Comparison of ENCODE assay signal across 15 cellular contexts in genomic region chr17:49226771-49227435, GRCh38. TPM values are rescaled to one million over a fixed set of nuclear protein-coding genes. Genes with fewer than 3 reads are reported as not detected.
DNase-seq lines count a peak whose midpoint lies in the region; ATAC-seq and TF ChIP-seq lines count a peak whose summit lies in the region.
"Had no signal": no experiment of that assay in that cellular context is flagged by ENCODE, and none has a peak within 500 bp of the region (broad histone marks: within the 10 kb centered on the region; RNA-seq: fewer than 3 reads in every experiment).

No MANE protein-coding gene starts in this region.

- H3K9me3 Mint-ChIP-seq in activated CD4-positive, alpha-beta T cell treated with anti-CD3 and anti-CD28 coated beads, Interleukin-2, amount 10 ng/mL, durations not matched to agents 7 days and 5 days: no peaks in the 10 kb centered on the region
- no peaks in the 10 kb centered on the region for H3K9me3 Mint-ChIP-seq in activated naive CD8-positive, alpha-beta T cell treated with anti-CD3 and anti-CD28 coated beads, Interleukin-2, amount 50 U/mL, for 24 hours
- no peaks in the 10 kb centered on the region for H3K9me3 Mint-ChIP-seq in Calu3 (ENCODE audit: low read depth, unreplicated experiment)
- H3K9me3 Mint-ChIP-seq: CD8-positive, alpha-beta memory T cell; H9 had no signal

- CTCF ChIA-PET in activated CD4-positive, alpha-beta T cell treated with anti-CD3 and anti-CD28 coated beads, Interleukin-2, amount 10 ng/mL, durations not matched to agents 7 days and 5 days (lab: Charles Lee): interaction anchor here (1.0 to 2.5 kb wide), 12 partner anchors 9 to 189 kb away, joined by 3 to 13 read pairs (median 4); partner anchors contain the start of genes ABI3 and GNGT2
- CTCF ChIA-PET in Calu3 (lab: Charles Lee): interaction anchor here (0.6 to 2.8 kb wide), 9 partner anchors 13 to 203 kb away, joined by 3 to 10 read pairs (median 4); partner anchors contain the start of gene PHB1

- peak overlapping the region; percentile 9 for H3K27ac Mint-ChIP-seq in activated CD4-positive, alpha-beta T cell treated with anti-CD3 and anti-CD28 coated beads, Interleukin-2, amount 10 ng/mL, durations not matched to agents 7 days and 5 days
- H3K27ac Mint-ChIP-seq in activated naive CD8-positive, alpha-beta T cell treated with anti-CD3 and anti-CD28 coated beads, Interleukin-2, amount 50 U/mL, for 24 hours: no peak overlapping the region
- H3K27ac Mint-ChIP-seq in Calu3 (ENCODE audit: unreplicated experiment): no peak overlapping the region

- H3K4me3 Mint-ChIP-seq in activated CD4-positive, alpha-beta T cell treated with anti-CD3 and anti-CD28 coated beads, Interleukin-2, amount 10 ng/mL, durations not matched to agents 7 days and 5 days: no peak overlapping the region
- no peak overlapping the region for H3K4me3 Mint-ChIP-seq in activated naive CD8-positive, alpha-beta T cell treated with anti-CD3 and anti-CD28 coated beads, Interleukin-2, amount 50 U/mL, for 24 hours
- no peak overlapping the region for H3K4me3 Mint-ChIP-seq in Calu3 (ENCODE audit: low read depth, unreplicated experiment)

- H3K9ac ChIP-seq in SK-N-MC (ENCODE audit: insufficient read length): peak overlapping the region; percentile 62

- no TSS peak for BruUV-seq in Calu3 (replicated peaks; lab: Mats Ljungman, UMichigan)

- no peaks in the 10 kb centered on the region for H3K9me3 ChIP-seq in SK-N-MC (ENCODE audit: low read depth, low read length)
- no peaks in the 10 kb centered on the region for H3K9me3 ChIP-seq in neutrophil

- H3K4me3 ChIP-seq in SK-N-MC (peak overlapping the region; percentile 68), neutrophil (ENCODE audit: low read depth in 1 of 2, low read length in 1 of 2) (peak overlapping the region; percentile 27 to 94)

- no peak for DNase-seq in activated CD4-positive, alpha-beta T cell treated with anti-CD3 and anti-CD28 coated beads, Interleukin-2, amount 10 ng/mL, durations not matched to agents 7 days and 5 days
- no peak for DNase-seq in activated CD4-positive, alpha-beta T cell treated with anti-CD3 and anti-CD28 coated beads, Interleukin-2, amount 50 U/mL, for 48 hours
- no peak for DNase-seq in SK-N-MC (ENCODE audit: low read depth, low spot score)
- no peak for DNase-seq in activated naive CD8-positive, alpha-beta T cell treated with anti-CD3 and anti-CD28 coated beads, Interleukin-2, amount 50 U/mL, for 24 hours
- DNase-seq in Calu3: no peak
- DNase-seq: NCI-H446 treated with DMSO at 0.1 percent for 48 hours had no signal

- POLR2A ChIA-PET in activated CD4-positive, alpha-beta T cell treated with anti-CD3 and anti-CD28 coated beads, Interleukin-2, amount 10 ng/mL, durations not matched to agents 7 days and 5 days (lab: Charles Lee): interaction anchor here (0.8 kb wide), 1 partner anchor 35 kb away, joined by 3 read pairs; no protein-coding TSS in a partner anchor

- H3K27ac ChIP-seq in SK-N-MC (peak overlapping the region; percentile 94), neutrophil (peak overlapping the region; percentile 66)
- H3K27ac ChIP-seq: HL-60 had no signal

- no peak for TF ChIP-seq CTCF in neutrophil (IDR thresholded peaks at IDR 0.05)
- TF ChIP-seq CTCF in Calu3 (IDR thresholded peaks at IDR 0.05; ENCODE audit: unreplicated experiment): no peak

- ATAC-seq in GM18909 (IDR thresholded peaks at IDR 0.05; ENCODE audit: poor library complexity, unreplicated experiment) (peak; percentile 4), GM18519 (IDR thresholded peaks at IDR 0.05; ENCODE audit: low FRiP score, unreplicated experiment) (no peak)
- ATAC-seq in activated naive CD8-positive, alpha-beta T cell treated with anti-CD3 and anti-CD28 coated beads, Interleukin-2, amount 50 U/mL, for 24 hours: no peak

- peaks cover 53% of the 10 kb centered on the region for H3K27me3 ChIP-seq in neutrophil

- intact Hi-C loops in Calu3 (cut with micrococcal nuclease; ENCODE audit: unreplicated experiment): loop anchor here (5.0 to 10.0 kb wide), 2 partner anchors 35 to 192 kb away; no protein-coding TSS in a partner anchor

- H3K36me3 ChIP-seq in SK-N-MC (ENCODE audit: insufficient read depth, low read length) (peaks cover 40% of the 10 kb centered on the region), neutrophil (peaks cover 59% of the 10 kb centered on the region)

- H3K36me3 Mint-ChIP-seq in activated CD4-positive, alpha-beta T cell treated with anti-CD3 and anti-CD28 coated beads, Interleukin-2, amount 10 ng/mL, durations not matched to agents 7 days and 5 days (ENCODE audit: low read depth): peaks cover 21% of the 10 kb centered on the region
- peaks cover 5% of the 10 kb centered on the region for H3K36me3 Mint-ChIP-seq in activated naive CD8-positive, alpha-beta T cell treated with anti-CD3 and anti-CD28 coated beads, Interleukin-2, amount 50 U/mL, for 24 hours (ENCODE audit: low read depth)
- H3K36me3 Mint-ChIP-seq in Calu3 (ENCODE audit: insufficient read depth, unreplicated experiment): peaks cover 27% of the 10 kb centered on the region

- H3K4me1 ChIP-seq in neutrophil (ENCODE audit: control insufficient read depth in 1 of 2, insufficient read depth in 1 of 2, low read depth in 1 of 2, low read length in 1 of 2): peaks cover 68 to 77% of the 10 kb centered on the region in 2 experiments

- peaks cover 27% of the 10 kb centered on the region for H3K27me3 Mint-ChIP-seq in activated CD4-positive, alpha-beta T cell treated with anti-CD3 and anti-CD28 coated beads, Interleukin-2, amount 10 ng/mL, durations not matched to agents 7 days and 5 days
- peaks cover 36% of the 10 kb centered on the region for H3K27me3 Mint-ChIP-seq in activated naive CD8-positive, alpha-beta T cell treated with anti-CD3 and anti-CD28 coated beads, Interleukin-2, amount 50 U/mL, for 24 hours
- peaks cover 100% of the 10 kb centered on the region for H3K27me3 Mint-ChIP-seq in Calu3 (ENCODE audit: unreplicated experiment)

- H3K4me1 Mint-ChIP-seq in activated CD4-positive, alpha-beta T cell treated with anti-CD3 and anti-CD28 coated beads, Interleukin-2, amount 10 ng/mL, durations not matched to agents 7 days and 5 days: peaks cover 40% of the 10 kb centered on the region
- peaks cover 37% of the 10 kb centered on the region for H3K4me1 Mint-ChIP-seq in activated naive CD8-positive, alpha-beta T cell treated with anti-CD3 and anti-CD28 coated beads, Interleukin-2, amount 50 U/mL, for 24 hours
- peaks cover 12% of the 10 kb centered on the region for H3K4me1 Mint-ChIP-seq in Calu3 (ENCODE audit: low read depth, unreplicated experiment)

RNA-seq across cellular contexts. Expression of gene PHOSPHO1, which starts 3.7 kb away (rescaled TPM):
- total RNA-seq in activated CD4-positive, alpha-beta T cell treated with anti-CD3 and anti-CD28 coated beads, Interleukin-2, amount 10 ng/mL, durations not matched to agents 7 days and 5 days: not detected
- total RNA-seq in Calu3 (2022): not detected in 2 replicates
- total RNA-seq: CD8-positive, alpha-beta memory T cell; HT1080 had no signal

RNA-seq across cellular contexts. Expression of gene ABI3, which starts 16.4 kb away (rescaled TPM):
- total RNA-seq in activated CD4-positive, alpha-beta T cell treated with anti-CD3 and anti-CD28 coated beads, Interleukin-2, amount 10 ng/mL, durations not matched to agents 7 days and 5 days: 10 to 100 TPM; 58.4 to 59.4 TPM
- not detected in 2 replicates for total RNA-seq in Calu3 (2022)
- total RNA-seq: LHCN-M2 had no signal

RNA-seq across cellular contexts. Expression of gene GNGT2, which starts 16.5 kb away (rescaled TPM):
- 10 to 100 TPM; 15.0 to 15.9 TPM for total RNA-seq in activated CD4-positive, alpha-beta T cell treated with anti-CD3 and anti-CD28 coated beads, Interleukin-2, amount 10 ng/mL, durations not matched to agents 7 days and 5 days
- not detected in 2 replicates for total RNA-seq in Calu3 (2022)
- total RNA-seq: Daoy, LHCN-M2 had no signal

Comparison
In these comparisons a context has a peak if more than half of its experiments do, and no peak if none do; other contexts are left out.
1. RNA of gene ABI3, which starts 16.4 kb away (total RNA-seq): 58.4 to 59.4 TPM in activated CD4-positive, alpha-beta T cell treated with anti-CD3 and anti-CD28 coated beads, Interleukin-2, amount 10 ng/mL, durations not matched to agents 7 days and 5 days; not detected in Calu3; every median in the first group is over 10 times any median in the second.
2. RNA of gene GNGT2, which starts 16.5 kb away (total RNA-seq): 15.0 to 15.9 TPM in activated CD4-positive, alpha-beta T cell treated with anti-CD3 and anti-CD28 coated beads, Interleukin-2, amount 10 ng/mL, durations not matched to agents 7 days and 5 days; not detected in Calu3; every median in the first group is over 10 times any median in the second.